In the genomic region with DNA sequence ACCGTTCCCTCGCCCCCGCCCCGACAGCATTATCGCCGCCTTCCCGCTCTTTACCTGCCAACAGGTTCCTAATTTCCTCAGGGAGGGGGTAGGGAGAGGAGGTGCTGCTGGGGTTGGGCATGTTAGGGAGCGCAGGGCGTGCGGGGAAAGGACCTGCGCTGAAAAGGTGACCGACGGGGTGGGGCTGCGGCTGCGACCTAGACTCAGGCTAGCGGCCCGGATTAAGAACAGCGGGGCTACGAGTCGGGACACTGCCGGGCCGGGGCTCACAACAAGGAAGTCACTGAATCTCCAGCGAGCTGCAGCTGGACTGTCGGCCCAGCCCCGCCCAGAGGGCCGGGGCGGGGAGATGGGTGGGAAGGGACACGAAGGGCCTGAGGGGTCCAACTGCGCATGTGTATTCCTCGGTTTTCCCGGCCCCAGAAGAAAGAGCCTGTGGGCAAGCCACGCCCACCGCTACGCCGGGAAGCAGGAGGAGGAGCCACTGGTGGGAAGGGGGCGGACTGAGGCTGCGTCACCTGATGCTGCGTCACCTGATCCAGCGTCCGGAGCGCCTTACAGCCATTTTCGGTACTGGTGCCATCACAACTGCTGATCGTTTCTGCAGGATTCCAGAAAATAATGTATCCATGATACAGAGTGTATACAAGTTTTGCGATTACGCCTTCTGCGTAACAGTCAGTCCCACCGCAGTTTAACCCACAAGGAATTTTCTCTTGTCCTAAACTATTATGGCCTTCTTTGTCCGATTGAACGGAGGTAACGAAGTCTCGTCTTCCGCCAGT, we compare ENCODE assay signal across 8 cellular contexts. TPM values are rescaled to one million over a fixed set of nuclear protein-coding genes. Genes with fewer than 3 reads are reported as not detected.
DNase-seq lines count a peak whose midpoint lies in the region; ATAC-seq and TF ChIP-seq lines count a peak whose summit lies in the region.

A gene with protein sequence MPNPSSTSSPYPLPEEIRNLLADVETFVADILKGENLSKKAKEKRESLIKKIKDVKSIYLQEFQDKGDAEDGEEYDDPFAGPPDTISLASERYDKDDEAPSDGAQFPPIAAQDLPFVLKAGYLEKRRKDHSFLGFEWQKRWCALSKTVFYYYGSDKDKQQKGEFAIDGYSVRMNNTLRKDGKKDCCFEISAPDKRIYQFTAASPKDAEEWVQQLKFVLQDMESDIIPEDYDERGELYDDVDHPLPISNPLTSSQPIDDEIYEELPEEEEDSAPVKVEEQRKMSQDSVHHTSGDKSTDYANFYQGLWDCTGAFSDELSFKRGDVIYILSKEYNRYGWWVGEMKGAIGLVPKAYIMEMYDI (minus strand): TSS at position 282 of the 785 bp plus-strand sequence. CDS start 161 bp downstream, at position 121.

- peaks cover 6% of the 10 kb centered on the region for H3F3A ChIP-seq in PC-3 (ENCODE audit: low read length, unreplicated experiment)

- H3K4me2 ChIP-seq in PC-3 (ENCODE audit: low read length) = peak within 1 kb of the TSS; percentile 91

- BruUV-seq in Calu3 (replicated peaks; lab: Mats Ljungman, UMichigan) = no TSS peak
- no TSS peak for BruUV-seq in PC-3 (replicated peaks; lab: Mats Ljungman, UMichigan)

- TF ChIP-seq CTCF in Calu3 (IDR thresholded peaks at IDR 0.05; ENCODE audit: unreplicated experiment) (no peak), PC-3 (conservative IDR thresholded peaks at IDR 0.05; ENCODE audit: low read depth, low read length) (no peak), epithelial cell of proximal tubule (conservative IDR thresholded peaks at IDR 0.05; ENCODE audit: low read depth, low read length) (no peak)

- POLR2A ChIA-PET in PC-3 (lab: Charles Lee; ENCODE audit: unreplicated experiment) = interaction anchor here (0.6 kb wide), 1 partner anchor 398 kb away, joined by 3 read pairs; no protein-coding TSS in a partner anchor

- peaks cover 25% of the 10 kb centered on the region for H3K36me3 Mint-ChIP-seq in Calu3 (ENCODE audit: insufficient read depth, unreplicated experiment)
- H3K36me3 Mint-ChIP-seq in activated T-cell treated with anti-CD3 and anti-CD28 coated beads, Interleukin-2, amount 50 U/mL, for 24 hours (ENCODE audit: low read depth) = peaks cover 11% of the 10 kb centered on the region

- H3K36me3 ChIP-seq in HUES48 (ENCODE audit: control insufficient read depth, insufficient read depth, low read length) (no peaks in the 10 kb centered on the region), PC-3 (ENCODE audit: low read depth, low read length) (no peaks in the 10 kb centered on the region)

- H4K20me1 ChIP-seq in PC-3 (ENCODE audit: low read length) = no peaks in the 10 kb centered on the region

- H3K27ac ChIP-seq in HUES48 (ENCODE audit: low read depth, low read length) = peak within 1 kb of the TSS; percentile 90
- H3K27ac ChIP-seq in PC-3 (ENCODE audit: low read length) = peak within 1 kb of the TSS; percentile 81

- H3K4me1 ChIP-seq in HUES48 (ENCODE audit: control insufficient read depth, insufficient read depth, low read length) (peaks cover 15% of the 10 kb centered on the region), PC-3 (ENCODE audit: insufficient read depth, low read length) (peaks cover 42% of the 10 kb centered on the region)

- peaks cover 44% of the 10 kb centered on the region for H3K79me2 ChIP-seq in PC-3 (ENCODE audit: low read length)

- ATAC-seq in GM21390 (IDR thresholded peaks at IDR 0.05; ENCODE audit: unreplicated experiment) = peak; percentile 90
- ATAC-seq in PC-3 = peak; percentile 85

- peak within 1 kb of the TSS; percentile 94 for H3K4me3 Mint-ChIP-seq in Calu3 (ENCODE audit: low read depth, unreplicated experiment)
- peak within 1 kb of the TSS; percentile 86 for H3K4me3 Mint-ChIP-seq in activated T-cell treated with anti-CD3 and anti-CD28 coated beads, Interleukin-2, amount 50 U/mL, for 24 hours

- no peaks in the 10 kb centered on the region for H3K27me3 Mint-ChIP-seq in Calu3 (ENCODE audit: unreplicated experiment)
- H3K27me3 Mint-ChIP-seq in activated T-cell treated with anti-CD3 and anti-CD28 coated beads, Interleukin-2, amount 50 U/mL, for 24 hours = peaks cover 62% of the 10 kb centered on the region

- no peaks in the 10 kb centered on the region for H3K9me2 ChIP-seq in PC-3 (replicated peaks; ENCODE audit: low read length)

- H3K9ac ChIP-seq in HUES48 (ENCODE audit: low read depth, low read length) (peak within 1 kb of the TSS; percentile 85), PC-3 (ENCODE audit: low read length) (peak within 1 kb of the TSS; percentile 86)

- H2AFZ ChIP-seq in PC-3 (ENCODE audit: low read length) = peak within 1 kb of the TSS; percentile 86

- H3K9me3 Mint-ChIP-seq in Calu3 (ENCODE audit: low read depth, unreplicated experiment) = no peaks in the 10 kb centered on the region
- peaks cover 4% of the 10 kb centered on the region for H3K9me3 Mint-ChIP-seq in activated T-cell treated with anti-CD3 and anti-CD28 coated beads, Interleukin-2, amount 50 U/mL, for 24 hours

- H3K4me1 Mint-ChIP-seq in Calu3 (ENCODE audit: low read depth, unreplicated experiment) = peaks cover 23% of the 10 kb centered on the region
- peaks cover 22% of the 10 kb centered on the region for H3K4me1 Mint-ChIP-seq in activated T-cell treated with anti-CD3 and anti-CD28 coated beads, Interleukin-2, amount 50 U/mL, for 24 hours (ENCODE audit: low read depth)

- DNase-seq in Calu3 (peak; percentile 100), PC-3 (peak; percentile 99), epithelial cell of proximal tubule (ENCODE audit: low read depth) (peak; percentile 88), mucosa of gallbladder (ENCODE audit: low spot score) (peak; percentile 98)
- DNase-seq in activated T-cell treated with anti-CD3 and anti-CD28 coated beads, Interleukin-2, amount 50 U/mL, for 24 hours = peak; percentile 92
- peak; percentile 60 to 83 for DNase-seq in stimulated activated CD8-positive, alpha-beta memory T cell treated with anti-CD3 and anti-CD28 coated beads, Interleukin-4, amount 100 ng/mL, for 4 hours (ENCODE audit: low read depth in 2 of 2, low spot score in 1 of 2)

- peak within 1 kb of the TSS; percentile 95 for H3K27ac Mint-ChIP-seq in Calu3 (ENCODE audit: unreplicated experiment)
- peak within 1 kb of the TSS; percentile 87 for H3K27ac Mint-ChIP-seq in activated T-cell treated with anti-CD3 and anti-CD28 coated beads, Interleukin-2, amount 50 U/mL, for 24 hours

- H3K9me3 ChIP-seq in HUES48 (ENCODE audit: control insufficient read depth, insufficient read depth, low read length) = no peaks in the 10 kb centered on the region
- H3K9me3 ChIP-seq in PC-3 (ENCODE audit: low read length) = no peaks in the 10 kb centered on the region

- peak within 1 kb of the TSS; percentile 92 for H3K4me3 ChIP-seq in HUES48 (ENCODE audit: low read depth, low read length)
- H3K4me3 ChIP-seq in PC-3 (ENCODE audit: low read length) = peak within 1 kb of the TSS; percentile 92
- H3K4me3 ChIP-seq in epithelial cell of proximal tubule (ENCODE audit: low read depth, low read length) = peak within 1 kb of the TSS; percentile 89

- intact Hi-C loops in Calu3 (cut with micrococcal nuclease; ENCODE audit: unreplicated experiment) (loop anchor here (5.0 kb wide), 2 partner anchors 103 to 168 kb away; no protein-coding TSS in a partner anchor), PC-3 (cut with micrococcal nuclease) (loop anchor here (1.0 to 5.0 kb wide), 6 partner anchors 168 to 497 kb away; no protein-coding TSS in a partner anchor)

- CTCF ChIA-PET in Calu3 (lab: Charles Lee) = interaction anchor here (0.7 to 2.5 kb wide), 5 partner anchors 8 to 296 kb away, joined by 3 to 7 read pairs (median 3); no protein-coding TSS in a partner anchor
- CTCF ChIA-PET in PC-3 (lab: Charles Lee) = interaction anchor here (0.6 kb wide), 1 partner anchor 145 kb away, joined by 4 read pairs; no protein-coding TSS in a partner anchor

- H3K27me3 ChIP-seq in HUES48 (ENCODE audit: control insufficient read depth, insufficient read depth, low read length) = peaks cover 47% of the 10 kb centered on the region
- H3K27me3 ChIP-seq in PC-3 (ENCODE audit: low read length) = no peaks in the 10 kb centered on the region

RNA-seq across cellular contexts. Expression of the gene that starts here (rescaled TPM):
- total RNA-seq in Calu3 (2022) = 68.1 and 83.1 TPM in 2 replicates
- 9.6 and 18.4 TPM in 2 replicates for total RNA-seq in PC-3 (2014; rRNA removed)
- 18.3 and 31.5 TPM in 2 replicates for total RNA-seq in epithelial cell of proximal tubule
- total RNA-seq in mucosa of gallbladder = 13.6 TPM

Comparison
In these comparisons a context has a peak if more than half of its experiments do, and no peak if none do; other contexts are left out.
1. Peak in every context shown above with its lines: DNase-seq, ATAC-seq, H3K4me3 ChIP-seq and H3K27ac ChIP-seq.